ENCODE assay signal across 13 cellular contexts in genomic region chr1:223393275-223394214, GRCh38. TPM values are rescaled to one million over a fixed set of nuclear protein-coding genes. Genes with fewer than 3 reads are reported as not detected.
DNase-seq lines count a peak whose midpoint lies in the region; ATAC-seq and TF ChIP-seq lines count a peak whose summit lies in the region.
"Had no signal": no experiment of that assay in that cellular context is flagged by ENCODE, and none has a peak within 500 bp of the region (broad histone marks: within the 10 kb centered on the region; RNA-seq: fewer than 3 reads in every experiment).

TSS of gene CCDC185 (plus strand) at chr1:223393415. CDS start at chr1:223393476, 61 bp downstream.

- peaks cover 0 to 16% (median 14%) of the 10 kb centered on the region in 4 donors for H3K4me1 ChIP-seq in esophagus muscularis mucosa
- no peaks in the 10 kb centered on the region for H3K4me1 ChIP-seq in neuronal stem cell (ENCODE audit: control insufficient read depth in 2 of 2, insufficient read depth in 1 of 2, low read depth in 1 of 2, low read length in 2 of 2)

- no peak within 1 kb of the TSS for H3K27ac ChIP-seq in esophagus muscularis mucosa (replicated peaks in 1 of 4)
- H3K27ac ChIP-seq in neuronal stem cell (replicated peaks; ENCODE audit: low read length): no peak within 1 kb of the TSS

- intact Hi-C loops in esophagus muscularis mucosa (cut with DNase I): no loop called here

- H3K36me3 ChIP-seq in esophagus muscularis mucosa (no peaks in the 10 kb centered on the region), neuronal stem cell (replicated peaks in 1 of 2; ENCODE audit: control insufficient read depth in 2 of 2, insufficient read depth in 2 of 2, low read length in 2 of 2) (no peaks in the 10 kb centered on the region)

- H3K4me3 Mint-ChIP-seq in nephron progenitor cell: no peak within 1 kb of the TSS

- no peak within 1 kb of the TSS for H4K8ac ChIP-seq in neuronal stem cell (ENCODE audit: low read depth, low read length)

- peak within 1 kb of the TSS; percentile 89 for H3K18ac ChIP-seq in neuronal stem cell (ENCODE audit: low read length)

- H3K4me2 ChIP-seq in neuronal stem cell (ENCODE audit: insufficient read depth, low read length, poor library complexity, severe bottlenecking): peak within 1 kb of the TSS; percentile 23

- peaks cover 4% of the 10 kb centered on the region for H3K36me3 Mint-ChIP-seq in nephron progenitor cell (ENCODE audit: low read depth)

- H3K27me3 Mint-ChIP-seq in nephron progenitor cell (ENCODE audit: low read depth, poor library complexity): peaks cover 14% of the 10 kb centered on the region

- no peak for TF ChIP-seq POLR2A in esophagus muscularis mucosa (IDR thresholded peaks at IDR 0.05; ENCODE audit: low read depth)

- no peak within 1 kb of the TSS for H3K23ac ChIP-seq in neuronal stem cell (ENCODE audit: low read depth, low read length, poor library complexity)

- H3K27me3 ChIP-seq in esophagus muscularis mucosa: peaks cover 0 to 30% (median 0%) of the 10 kb centered on the region in 4 donors
- H3K27me3 ChIP-seq in neuronal stem cell (ENCODE audit: control insufficient read depth in 3 of 3, insufficient read depth in 3 of 3, low read depth in 1 of 3, low read length in 3 of 3): peaks cover 0 to 11% (median 0%) of the 10 kb centered on the region in 3 experiments

- peak within 1 kb of the TSS; percentile 46 to 58 (median 54) for H3K4me3 ChIP-seq in esophagus muscularis mucosa
- H3K4me3 ChIP-seq in neuronal stem cell (ENCODE audit: low read length in 2 of 2): no peak within 1 kb of the TSS

- H4K91ac ChIP-seq in neuronal stem cell (ENCODE audit: low read depth, low read length, poor library complexity): no peak within 1 kb of the TSS

- H2BK5ac ChIP-seq in neuronal stem cell (ENCODE audit: low read length): no peak within 1 kb of the TSS

- no peaks in the 10 kb centered on the region for H3K79me1 ChIP-seq in neuronal stem cell (ENCODE audit: low read depth, low read length)

- no peak within 1 kb of the TSS for H2AFZ ChIP-seq in neuronal stem cell (ENCODE audit: low read length)

- H3K4ac ChIP-seq in neuronal stem cell (ENCODE audit: low read length): no peak within 1 kb of the TSS

- no peak for TF ChIP-seq CTCF in esophagus muscularis mucosa (IDR thresholded peaks at IDR 0.05)
- TF ChIP-seq CTCF in nephron progenitor cell (IDR thresholded peaks at IDR 0.05): no peak

- peak within 1 kb of the TSS; percentile 21 for H3K14ac ChIP-seq in neuronal stem cell (ENCODE audit: low read length)

- peaks cover 14% of the 10 kb centered on the region for H3K9me3 Mint-ChIP-seq in nephron progenitor cell

- peak within 1 kb of the TSS; percentile 70 for H2AK5ac ChIP-seq in neuronal stem cell (ENCODE audit: low read depth, low read length)

- DNase-seq in AG20443 (ENCODE audit: low spot score) (peak; percentile 70), NCI-H1092 treated with DMSO at 0.1 percent for 48 hours (lab: John Stamatoyannopoulos, UW) (peak; percentile 22), esophagus muscularis mucosa (ENCODE audit: extremely low spot score) (peak; percentile 79), neuronal stem cell (ENCODE audit: low spot score) (no peak), nephron progenitor cell (no peak), SK-N-DZ (ENCODE audit: low spot score) (no peak), T-helper 9 cell (no peak)
- DNase-seq: NCI-H187 treated with DMSO at 0.1 percent for 48 hours; stimulated activated naive CD4-positive, alpha-beta T cell had no signal

- no peak for ATAC-seq in GM21737 (IDR thresholded peaks at IDR 0.05; ENCODE audit: unreplicated experiment)

- no peaks in the 10 kb centered on the region for H3K9me3 ChIP-seq in esophagus muscularis mucosa
- H3K9me3 ChIP-seq in neuronal stem cell (replicated peaks in 1 of 2; ENCODE audit: control insufficient read depth in 2 of 2, insufficient read depth in 1 of 2, low read depth in 1 of 2, low read length in 2 of 2): no peaks in the 10 kb centered on the region

- no peak within 1 kb of the TSS for H3K9ac ChIP-seq in neuronal stem cell (ENCODE audit: low read depth, low read length, poor library complexity)

- H2BK120ac ChIP-seq in neuronal stem cell (ENCODE audit: low read depth, low read length): peak within 1 kb of the TSS; percentile 54

- H2BK12ac ChIP-seq in neuronal stem cell (ENCODE audit: low read length): no peak within 1 kb of the TSS

- WGBS in esophagus muscularis mucosa: 28% methylated on average over 18 of the region's 73 CpGs
- WGBS in neuronal stem cell (ENCODE audit: extremely low coverage in 2 of 2, insufficient read length in 2 of 2, insufficient replicate concordance in 1 of 2), 2 donors: no CpG with 5 or more reads among the region's 73 CpGs

- H3K27ac Mint-ChIP-seq in nephron progenitor cell: no peak within 1 kb of the TSS

- H2BK15ac ChIP-seq in neuronal stem cell (ENCODE audit: low read length): peak within 1 kb of the TSS; percentile 75

- peaks cover 15% of the 10 kb centered on the region for H3K4me1 Mint-ChIP-seq in nephron progenitor cell

- TF ChIP-seq EP300 in esophagus muscularis mucosa (IDR thresholded peaks at IDR 0.05): no peak

RNA-seq across cellular contexts. Expression of gene CCDC185, which starts in this region (rescaled TPM):
- total RNA-seq in esophagus muscularis mucosa: not detected
- polyA plus RNA-seq in neuronal stem cell (2013, experiment 1 of 2): not detected
- polyA plus RNA-seq in neuronal stem cell (2013, experiment 2 of 2): not detected
- polyA plus RNA-seq in SK-N-DZ (2014; cell fraction: cytosol; rRNA removed): not detected in 2 replicates
- not detected in 2 replicates for polyA plus RNA-seq in SK-N-DZ (2014; cell fraction: nucleus; rRNA removed)
- total RNA-seq: fibroblast of villous mesenchyme, G401, osteocyte had no signal

Comparison
In these comparisons a context has a peak if more than half of its experiments do, and no peak if none do; other contexts are left out.
1. Peak in DNase-seq and H3K4me3 ChIP-seq in esophagus muscularis mucosa; RNA of the gene not detected or under 1 TPM.
2. DNase-seq: peak in AG20443 (single experiment) and NCI-H1092 treated with DMSO at 0.1 percent for 48 hours (single experiment); none in neuronal stem cell (single experiment), nephron progenitor cell (single experiment), SK-N-DZ (single experiment) and T-helper 9 cell (single experiment).